ENCODE assay signal across 18 cellular contexts in the genomic region with DNA sequence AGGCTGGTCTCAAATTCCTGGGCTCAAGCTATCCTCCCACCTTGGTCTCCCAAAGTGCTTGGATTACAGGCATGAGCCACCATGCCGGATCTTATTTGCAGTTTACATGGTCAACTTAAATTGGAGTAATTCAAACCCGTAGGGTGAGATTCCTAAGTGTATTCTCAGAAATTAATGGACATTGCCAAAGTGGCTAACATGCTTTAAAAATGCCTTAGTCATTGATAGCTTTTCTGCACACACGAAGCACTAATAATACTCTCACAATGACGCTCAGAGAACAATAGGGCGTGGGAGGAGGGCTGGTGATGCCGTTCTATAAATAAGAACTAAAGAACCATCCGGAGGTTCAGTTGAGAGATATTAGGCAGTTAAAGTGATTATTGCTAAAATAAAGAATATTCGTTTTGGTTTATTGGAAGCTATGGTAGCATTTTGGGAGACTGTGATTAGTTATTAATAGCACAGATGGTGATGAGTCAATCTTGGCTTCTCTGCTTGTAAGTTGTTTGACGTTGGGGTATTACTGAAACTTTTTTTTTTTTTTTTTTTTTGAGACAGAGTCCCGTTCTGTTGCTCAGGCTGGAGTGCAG.
A peak's percentile ranks its signal among the peaks of the same experiment; 100 is the strongest.
DNase-seq lines count a peak whose midpoint lies in the region; ATAC-seq and TF ChIP-seq lines count a peak whose summit lies in the region.
"Had no signal": no experiment of that assay in that cellular context is flagged by ENCODE, and none has a peak within 500 bp of the region (broad histone marks: within the 10 kb centered on the region; RNA-seq: fewer than 3 reads in every experiment).

No MANE protein-coding gene starts in this region.

- TF ChIP-seq CTCF in endothelial cell (IDR thresholded peaks at IDR 0.05; ENCODE audit: unreplicated experiment) (no peak), psoas muscle (IDR thresholded peaks at IDR 0.05) (no peak), transverse colon (IDR thresholded peaks at IDR 0.05) (no peak)

- H3K27me3 ChIP-seq in psoas muscle (ENCODE audit: insufficient read depth in 3 of 3, low read length in 2 of 3) (no peaks in the 10 kb centered on the region), transverse colon (peaks cover 6% of the 10 kb centered on the region)
- H3K27me3 ChIP-seq: pancreas had no signal

- no peak for TF ChIP-seq EP300 in transverse colon (IDR thresholded peaks at IDR 0.05; ENCODE audit: low read depth)

- DNase-seq in endothelial cell (ENCODE audit: low spot score): no peak
- DNase-seq in psoas muscle: no peak
- DNase-seq in transverse colon: no peak
- no peak for DNase-seq in substantia nigra (lab: John Stamatoyannopoulos, UW)
- no peak for DNase-seq in mucosa of gallbladder (ENCODE audit: low spot score)
- DNase-seq: activated CD4-positive, alpha-beta T cell treated with anti-CD3 and anti-CD28 coated beads for 1 hour; effector CD8-positive, alpha-beta T cell; mucosa of descending colon; NCI-H187; NCI-H526 treated with DMSO at 0.1 percent for 48 hours; pancreas; stimulated activated CD4-positive, alpha-beta T cell treated with anti-CD3 and anti-CD28 coated beads, Interleukin-12 subunit alpha, Interleukin-12 subunit beta, amount 100 ng/mL, for 4 hours had no signal

- TF ChIP-seq POLR2A in transverse colon (IDR thresholded peaks at IDR 0.05): no peak

- H3K9me3 ChIP-seq in psoas muscle (no peaks in the 10 kb centered on the region), transverse colon (no peaks in the 10 kb centered on the region)
- H3K9me3 ChIP-seq: mucosa of descending colon, pancreas had no signal

- no peak overlapping the region for H3K27ac Mint-ChIP-seq in endothelial cell (ENCODE audit: unreplicated experiment)
- H3K27ac Mint-ChIP-seq: activated naive CD4-positive, alpha-beta T cell treated with anti-CD3 and anti-CD28 coated beads, Interleukin-2, amount 50 U/mL, for 72 hours; stimulated activated naive CD8-positive, alpha-beta T cell treated with anti-CD3 and anti-CD28 coated beads, Interleukin-15, Interleukin-2, amounts not matched to agents 100 ng/mL and 50 ng/mL, for 24 hours had no signal

- H3K36me3 ChIP-seq in psoas muscle (ENCODE audit: insufficient read depth in 1 of 2, low read depth in 1 of 2): no peaks in the 10 kb centered on the region
- no peaks in the 10 kb centered on the region for H3K36me3 ChIP-seq in transverse colon
- H3K36me3 ChIP-seq: pancreas had no signal

- H3K4me3 ChIP-seq in psoas muscle (no peak overlapping the region), transverse colon (no peak overlapping the region)
- H3K4me3 ChIP-seq: mucosa of descending colon, pancreas had no signal

- H3K27me3 Mint-ChIP-seq in endothelial cell (ENCODE audit: unreplicated experiment): peaks cover 4% of the 10 kb centered on the region

- H3K4me1 Mint-ChIP-seq in endothelial cell (ENCODE audit: unreplicated experiment): peaks cover 7% of the 10 kb centered on the region

- peak; percentile 95 for ATAC-seq in GM18868 (IDR thresholded peaks at IDR 0.05; ENCODE audit: unreplicated experiment)
- ATAC-seq in HG03378 (IDR thresholded peaks at IDR 0.05; ENCODE audit: unreplicated experiment): peak; percentile 59
- ATAC-seq in psoas muscle: peak; percentile 34 to 93 (median 76)
- no peak for ATAC-seq in GM19324 (IDR thresholded peaks at IDR 0.05; ENCODE audit: low FRiP score, unreplicated experiment)
- ATAC-seq: activated naive CD4-positive, alpha-beta T cell treated with anti-CD3 and anti-CD28 coated beads, Interleukin-2, amount 50 U/mL, for 72 hours; mucosa of descending colon; pancreas had no signal

- H3K36me3 Mint-ChIP-seq in endothelial cell (ENCODE audit: low read depth, unreplicated experiment): peaks cover 6% of the 10 kb centered on the region
- H3K36me3 Mint-ChIP-seq: activated naive CD4-positive, alpha-beta T cell treated with anti-CD3 and anti-CD28 coated beads, Interleukin-2, amount 50 U/mL, for 72 hours had no signal

- no peak overlapping the region for H3K27ac ChIP-seq in psoas muscle
- no peak overlapping the region for H3K27ac ChIP-seq in transverse colon
- no peak overlapping the region for H3K27ac ChIP-seq in substantia nigra (ENCODE audit: low read depth, low read length, poor library complexity, severe bottlenecking)
- H3K27ac ChIP-seq: C4-2B, pancreas had no signal

- no peaks in the 10 kb centered on the region for H3K9me3 Mint-ChIP-seq in endothelial cell (ENCODE audit: unreplicated experiment)
- H3K9me3 Mint-ChIP-seq: activated naive CD4-positive, alpha-beta T cell treated with anti-CD3 and anti-CD28 coated beads, Interleukin-2, amount 50 U/mL, for 72 hours; stimulated activated naive CD8-positive, alpha-beta T cell treated with anti-CD3 and anti-CD28 coated beads, Interleukin-15, Interleukin-2, amounts not matched to agents 100 ng/mL and 50 ng/mL, for 24 hours had no signal

- intact Hi-C loops in psoas muscle (cut with DNase I): no loop called here
- intact Hi-C loops in transverse colon (cut with DNase I; ENCODE audit: low total_unique reads): no loop called here

- no peaks in the 10 kb centered on the region for H3K4me1 ChIP-seq in psoas muscle
- H3K4me1 ChIP-seq in transverse colon: no peaks in the 10 kb centered on the region
- H3K4me1 ChIP-seq: pancreas had no signal

- H3K4me3 Mint-ChIP-seq in endothelial cell (ENCODE audit: unreplicated experiment): peak overlapping the region; percentile 21
- H3K4me3 Mint-ChIP-seq: stimulated activated naive CD8-positive, alpha-beta T cell treated with anti-CD3 and anti-CD28 coated beads, Interleukin-15, Interleukin-2, amounts not matched to agents 100 ng/mL and 50 ng/mL, for 24 hours had no signal

- WGBS in psoas muscle, 3 donors: 16 to 22% (median 18%) methylated on average over 10 of the region's 10 CpGs
- 60 to 64% methylated on average over 7 to 10 of the region's 10 CpGs for WGBS in transverse colon (ENCODE audit: low coverage in 1 of 2), 2 donors

- in situ Hi-C loops in transverse colon (cut with MboI; ENCODE audit: low pct_ligation_motif_present in 1 of 4, low pct_unique_long_range_greater_than_20kb in 1 of 4, low sequenced_read_pairs in 3 of 4): no loop called here
